ENCODE assay signal across 1 cellular context in the genomic region with DNA sequence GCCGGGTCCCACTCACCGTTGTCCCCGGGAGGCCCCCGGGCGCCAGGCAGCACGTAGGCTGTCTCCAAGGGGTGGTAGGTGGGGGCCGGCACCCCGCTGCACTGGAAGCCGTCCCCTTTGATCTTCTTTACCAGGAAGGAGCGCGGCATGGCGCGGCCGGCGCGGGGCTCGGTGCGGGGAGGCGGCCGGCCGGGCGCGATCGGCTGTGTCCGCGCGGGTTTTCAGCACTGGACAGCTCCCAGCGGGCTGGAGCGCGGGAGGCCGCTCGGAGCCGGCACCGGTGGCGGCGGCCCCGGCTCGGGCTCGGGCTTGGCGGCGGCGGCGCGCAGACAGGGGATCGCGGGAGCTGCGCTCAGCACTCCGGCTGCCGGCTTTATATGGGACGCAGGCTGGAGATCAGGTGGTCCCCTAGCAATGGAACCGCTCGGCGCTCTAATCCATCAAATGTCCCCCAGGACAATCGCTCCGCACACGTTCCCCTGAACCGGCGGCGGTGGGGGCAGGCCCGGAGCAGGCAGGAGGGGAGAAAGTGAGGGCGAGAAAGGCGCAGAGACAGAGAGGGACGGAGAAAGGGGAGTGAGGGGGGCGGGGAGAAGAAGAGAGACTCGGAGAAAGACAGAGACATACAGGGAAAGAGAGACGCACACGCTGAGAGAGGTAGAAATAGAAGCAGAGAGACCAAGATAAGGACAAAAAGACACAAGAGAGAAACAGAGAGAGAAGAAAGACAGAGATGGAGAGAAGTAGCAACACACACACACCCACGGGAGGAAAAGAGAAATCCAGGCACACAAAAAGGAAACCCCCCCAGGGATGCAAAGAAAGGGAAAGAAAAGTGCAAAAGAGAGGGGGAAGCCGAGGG.
TF ChIP-seq lines count a peak whose summit lies in the region.

A gene (minus strand): TSS at position 350 of the 862 bp plus-strand sequence. CDS start 201 bp downstream, at position 149.

TF ChIP-seq in HepG2, 621 proteins besides CTCF, POLR2A, EP300 and RAD21 (continued from another document and continues in another):
- TF ChIP-seq, protein P1, sequence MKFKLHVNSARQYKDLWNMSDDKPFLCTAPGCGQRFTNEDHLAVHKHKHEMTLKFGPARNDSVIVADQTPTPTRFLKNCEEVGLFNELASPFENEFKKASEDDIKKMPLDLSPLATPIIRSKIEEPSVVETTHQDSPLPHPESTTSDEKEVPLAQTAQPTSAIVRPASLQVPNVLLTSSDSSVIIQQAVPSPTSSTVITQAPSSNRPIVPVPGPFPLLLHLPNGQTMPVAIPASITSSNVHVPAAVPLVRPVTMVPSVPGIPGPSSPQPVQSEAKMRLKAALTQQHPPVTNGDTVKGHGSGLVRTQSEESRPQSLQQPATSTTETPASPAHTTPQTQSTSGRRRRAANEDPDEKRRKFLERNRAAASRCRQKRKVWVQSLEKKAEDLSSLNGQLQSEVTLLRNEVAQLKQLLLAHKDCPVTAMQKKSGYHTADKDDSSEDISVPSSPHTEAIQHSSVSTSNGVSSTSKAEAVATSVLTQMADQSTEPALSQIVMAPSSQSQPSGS (CRISPR knock-in tag; IDR thresholded peaks at IDR 0.05) = peak; percentile 74; the same call in 1 of the 2 replicates
- TF ChIP-seq ZC3H13 (CRISPR knock-in tag; IDR thresholded peaks at IDR 0.05) = peak; percentile 81
- peak; percentile 99; the same call in 1 of the 2 replicates for TF ChIP-seq ZNF558 (CRISPR knock-in tag; IDR thresholded peaks at IDR 0.05; ENCODE audit: borderline replicate concordance)
- TF ChIP-seq MXD4 (CRISPR knock-in tag; IDR thresholded peaks at IDR 0.05) = peak; percentile 95; the same call in 1 of the 2 replicates
- TF ChIP-seq MBD4 (IDR thresholded peaks at IDR 0.05; ENCODE audit: borderline replicate concordance, low read length) = no peak
- TF ChIP-seq, protein P2, sequence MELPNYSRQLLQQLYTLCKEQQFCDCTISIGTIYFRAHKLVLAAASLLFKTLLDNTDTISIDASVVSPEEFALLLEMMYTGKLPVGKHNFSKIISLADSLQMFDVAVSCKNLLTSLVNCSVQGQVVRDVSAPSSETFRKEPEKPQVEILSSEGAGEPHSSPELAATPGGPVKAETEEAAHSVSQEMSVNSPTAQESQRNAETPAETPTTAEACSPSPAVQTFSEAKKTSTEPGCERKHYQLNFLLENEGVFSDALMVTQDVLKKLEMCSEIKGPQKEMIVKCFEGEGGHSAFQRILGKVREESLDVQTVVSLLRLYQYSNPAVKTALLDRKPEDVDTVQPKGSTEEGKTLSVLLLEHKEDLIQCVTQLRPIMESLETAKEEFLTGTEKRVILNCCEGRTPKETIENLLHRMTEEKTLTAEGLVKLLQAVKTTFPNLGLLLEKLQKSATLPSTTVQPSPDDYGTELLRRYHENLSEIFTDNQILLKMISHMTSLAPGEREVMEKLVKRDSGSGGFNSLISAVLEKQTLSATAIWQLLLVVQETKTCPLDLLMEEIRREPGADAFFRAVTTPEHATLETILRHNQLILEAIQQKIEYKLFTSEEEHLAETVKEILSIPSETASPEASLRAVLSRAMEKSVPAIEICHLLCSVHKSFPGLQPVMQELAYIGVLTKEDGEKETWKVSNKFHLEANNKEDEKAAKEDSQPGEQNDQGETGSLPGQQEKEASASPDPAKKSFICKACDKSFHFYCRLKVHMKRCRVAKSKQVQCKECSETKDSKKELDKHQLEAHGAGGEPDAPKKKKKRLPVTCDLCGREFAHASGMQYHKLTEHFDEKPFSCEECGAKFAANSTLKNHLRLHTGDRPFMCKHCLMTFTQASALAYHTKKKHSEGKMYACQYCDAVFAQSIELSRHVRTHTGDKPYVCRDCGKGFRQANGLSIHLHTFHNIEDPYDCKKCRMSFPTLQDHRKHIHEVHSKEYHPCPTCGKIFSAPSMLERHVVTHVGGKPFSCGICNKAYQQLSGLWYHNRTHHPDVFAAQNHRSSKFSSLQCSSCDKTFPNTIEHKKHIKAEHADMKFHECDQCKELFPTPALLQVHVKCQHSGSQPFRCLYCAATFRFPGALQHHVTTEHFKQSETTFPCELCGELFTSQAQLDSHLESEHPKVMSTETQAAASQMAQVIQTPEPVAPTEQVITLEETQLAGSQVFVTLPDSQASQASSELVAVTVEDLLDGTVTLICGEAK (IDR thresholded peaks at IDR 0.05) = no peak
- TF ChIP-seq, protein P2 (CRISPR knock-in tag; IDR thresholded peaks at IDR 0.05) = peak; percentile 64
- no peak for TF ChIP-seq ZNF569 (CRISPR knock-in tag; IDR thresholded peaks at IDR 0.05; ENCODE audit: borderline replicate concordance)
- peak; percentile 99 for TF ChIP-seq ERF (CRISPR knock-in tag; IDR thresholded peaks at IDR 0.05)
- TF ChIP-seq POLR2AphosphoS5 (IDR thresholded peaks at IDR 0.05; ENCODE audit: low read depth, low read length) = no peak
- TF ChIP-seq, protein P3, sequence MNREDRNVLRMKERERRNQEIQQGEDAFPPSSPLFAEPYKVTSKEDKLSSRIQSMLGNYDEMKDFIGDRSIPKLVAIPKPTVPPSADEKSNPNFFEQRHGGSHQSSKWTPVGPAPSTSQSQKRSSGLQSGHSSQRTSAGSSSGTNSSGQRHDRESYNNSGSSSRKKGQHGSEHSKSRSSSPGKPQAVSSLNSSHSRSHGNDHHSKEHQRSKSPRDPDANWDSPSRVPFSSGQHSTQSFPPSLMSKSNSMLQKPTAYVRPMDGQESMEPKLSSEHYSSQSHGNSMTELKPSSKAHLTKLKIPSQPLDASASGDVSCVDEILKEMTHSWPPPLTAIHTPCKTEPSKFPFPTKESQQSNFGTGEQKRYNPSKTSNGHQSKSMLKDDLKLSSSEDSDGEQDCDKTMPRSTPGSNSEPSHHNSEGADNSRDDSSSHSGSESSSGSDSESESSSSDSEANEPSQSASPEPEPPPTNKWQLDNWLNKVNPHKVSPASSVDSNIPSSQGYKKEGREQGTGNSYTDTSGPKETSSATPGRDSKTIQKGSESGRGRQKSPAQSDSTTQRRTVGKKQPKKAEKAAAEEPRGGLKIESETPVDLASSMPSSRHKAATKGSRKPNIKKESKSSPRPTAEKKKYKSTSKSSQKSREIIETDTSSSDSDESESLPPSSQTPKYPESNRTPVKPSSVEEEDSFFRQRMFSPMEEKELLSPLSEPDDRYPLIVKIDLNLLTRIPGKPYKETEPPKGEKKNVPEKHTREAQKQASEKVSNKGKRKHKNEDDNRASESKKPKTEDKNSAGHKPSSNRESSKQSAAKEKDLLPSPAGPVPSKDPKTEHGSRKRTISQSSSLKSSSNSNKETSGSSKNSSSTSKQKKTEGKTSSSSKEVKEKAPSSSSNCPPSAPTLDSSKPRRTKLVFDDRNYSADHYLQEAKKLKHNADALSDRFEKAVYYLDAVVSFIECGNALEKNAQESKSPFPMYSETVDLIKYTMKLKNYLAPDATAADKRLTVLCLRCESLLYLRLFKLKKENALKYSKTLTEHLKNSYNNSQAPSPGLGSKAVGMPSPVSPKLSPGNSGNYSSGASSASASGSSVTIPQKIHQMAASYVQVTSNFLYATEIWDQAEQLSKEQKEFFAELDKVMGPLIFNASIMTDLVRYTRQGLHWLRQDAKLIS (CRISPR knock-in tag; IDR thresholded peaks at IDR 0.05) = no peak
- peak; percentile 71 for TF ChIP-seq TBX2 (CRISPR knock-in tag; IDR thresholded peaks at IDR 0.05; ENCODE audit: borderline replicate concordance)
- peak; percentile 85; the same call in 1 of the 2 replicates for TF ChIP-seq ZNF549 (CRISPR knock-in tag; IDR thresholded peaks at IDR 0.05)
- peak; percentile 37; the same call in 1 of the 2 replicates for TF ChIP-seq ZBTB7A (CRISPR knock-in tag; IDR thresholded peaks at IDR 0.05)
- TF ChIP-seq, protein P4, sequence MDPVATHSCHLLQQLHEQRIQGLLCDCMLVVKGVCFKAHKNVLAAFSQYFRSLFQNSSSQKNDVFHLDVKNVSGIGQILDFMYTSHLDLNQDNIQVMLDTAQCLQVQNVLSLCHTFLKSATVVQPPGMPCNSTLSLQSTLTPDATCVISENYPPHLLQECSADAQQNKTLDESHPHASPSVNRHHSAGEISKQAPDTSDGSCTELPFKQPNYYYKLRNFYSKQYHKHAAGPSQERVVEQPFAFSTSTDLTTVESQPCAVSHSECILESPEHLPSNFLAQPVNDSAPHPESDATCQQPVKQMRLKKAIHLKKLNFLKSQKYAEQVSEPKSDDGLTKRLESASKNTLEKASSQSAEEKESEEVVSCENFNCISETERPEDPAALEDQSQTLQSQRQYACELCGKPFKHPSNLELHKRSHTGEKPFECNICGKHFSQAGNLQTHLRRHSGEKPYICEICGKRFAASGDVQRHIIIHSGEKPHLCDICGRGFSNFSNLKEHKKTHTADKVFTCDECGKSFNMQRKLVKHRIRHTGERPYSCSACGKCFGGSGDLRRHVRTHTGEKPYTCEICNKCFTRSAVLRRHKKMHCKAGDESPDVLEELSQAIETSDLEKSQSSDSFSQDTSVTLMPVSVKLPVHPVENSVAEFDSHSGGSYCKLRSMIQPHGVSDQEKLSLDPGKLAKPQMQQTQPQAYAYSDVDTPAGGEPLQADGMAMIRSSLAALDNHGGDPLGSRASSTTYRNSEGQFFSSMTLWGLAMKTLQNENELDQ (CRISPR knock-in tag; IDR thresholded peaks at IDR 0.05; ENCODE audit: borderline replicate concordance) = peak; percentile 93; the same call in 1 of the 2 replicates
- TF ChIP-seq ZBTB7B (CRISPR knock-in tag; IDR thresholded peaks at IDR 0.05) = 0 out of 2 replicates have a peak, but pooled peaks have one; percentile 35
- no peak for TF ChIP-seq ELF4 (CRISPR knock-in tag; IDR thresholded peaks at IDR 0.05; ENCODE audit: borderline replicate concordance)
- no peak for TF ChIP-seq SRF (IDR thresholded peaks at IDR 0.05; ENCODE audit: low read depth, low read length)
- TF ChIP-seq ZMYM3 (CRISPR knock-in tag; IDR thresholded peaks at IDR 0.05) = no peak
- TF ChIP-seq, protein P5, sequence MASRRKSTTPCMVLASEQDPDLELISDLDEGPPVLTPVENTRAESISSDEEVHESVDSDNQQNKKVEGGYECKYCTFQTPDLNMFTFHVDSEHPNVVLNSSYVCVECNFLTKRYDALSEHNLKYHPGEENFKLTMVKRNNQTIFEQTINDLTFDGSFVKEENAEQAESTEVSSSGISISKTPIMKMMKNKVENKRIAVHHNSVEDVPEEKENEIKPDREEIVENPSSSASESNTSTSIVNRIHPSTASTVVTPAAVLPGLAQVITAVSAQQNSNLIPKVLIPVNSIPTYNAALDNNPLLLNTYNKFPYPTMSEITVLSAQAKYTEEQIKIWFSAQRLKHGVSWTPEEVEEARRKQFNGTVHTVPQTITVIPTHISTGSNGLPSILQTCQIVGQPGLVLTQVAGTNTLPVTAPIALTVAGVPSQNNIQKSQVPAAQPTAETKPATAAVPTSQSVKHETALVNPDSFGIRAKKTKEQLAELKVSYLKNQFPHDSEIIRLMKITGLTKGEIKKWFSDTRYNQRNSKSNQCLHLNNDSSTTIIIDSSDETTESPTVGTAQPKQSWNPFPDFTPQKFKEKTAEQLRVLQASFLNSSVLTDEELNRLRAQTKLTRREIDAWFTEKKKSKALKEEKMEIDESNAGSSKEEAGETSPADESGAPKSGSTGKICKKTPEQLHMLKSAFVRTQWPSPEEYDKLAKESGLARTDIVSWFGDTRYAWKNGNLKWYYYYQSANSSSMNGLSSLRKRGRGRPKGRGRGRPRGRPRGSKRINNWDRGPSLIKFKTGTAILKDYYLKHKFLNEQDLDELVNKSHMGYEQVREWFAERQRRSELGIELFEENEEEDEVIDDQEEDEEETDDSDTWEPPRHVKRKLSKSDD (CRISPR knock-in tag; IDR thresholded peaks at IDR 0.05; ENCODE audit: low read depth) = peak; percentile 95
- TF ChIP-seq ZNF557 (CRISPR knock-in tag; IDR thresholded peaks at IDR 0.05) = peak; percentile 87; the same call in 1 of the 2 replicates
- TF ChIP-seq ZNF670 (CRISPR knock-in tag; IDR thresholded peaks at IDR 0.05; ENCODE audit: borderline replicate concordance) = peak; percentile 63
- peak; percentile 96; the same call in 1 of the 2 replicates for TF ChIP-seq ZFP82 (CRISPR knock-in tag; IDR thresholded peaks at IDR 0.05; ENCODE audit: borderline replicate concordance)
- peak; percentile 100 for TF ChIP-seq TMF1 (CRISPR knock-in tag; IDR thresholded peaks at IDR 0.05; ENCODE audit: low read depth)
- TF ChIP-seq SMARCC2 (IDR thresholded peaks at IDR 0.05) = peak; percentile 78; the same call in 1 of the 2 replicates
- TF ChIP-seq KDM6A (CRISPR knock-in tag; IDR thresholded peaks at IDR 0.05; ENCODE audit: low read depth) = no peak
- no peak for TF ChIP-seq RFX1 (IDR thresholded peaks at IDR 0.05)
- TF ChIP-seq ZNF430 (CRISPR knock-in tag; IDR thresholded peaks at IDR 0.05) = peak; percentile 84
- TF ChIP-seq SRSF9 (IDR thresholded peaks at IDR 0.05; ENCODE audit: borderline replicate concordance, insufficient read depth, low read depth, low read length, poor library complexity, severe bottlenecking) = no peak
- TF ChIP-seq GFI1 (CRISPR knock-in tag; IDR thresholded peaks at IDR 0.05; ENCODE audit: borderline replicate concordance) = peak; percentile 41; the same call in 1 of the 2 replicates
- 0 out of 2 replicates have a peak, but pooled peaks have one; percentile 48 for TF ChIP-seq JUN (CRISPR knock-in tag; IDR thresholded peaks at IDR 0.05)
- peak; percentile 99 for TF ChIP-seq ZSCAN31 (CRISPR knock-in tag; IDR thresholded peaks at IDR 0.05; ENCODE audit: low read depth)
- TF ChIP-seq ELF1 (CRISPR knock-in tag; IDR thresholded peaks at IDR 0.05) = no peak
- TF ChIP-seq NCOA5 (CRISPR knock-in tag; IDR thresholded peaks at IDR 0.05) = no peak
- TF ChIP-seq ZNF839 (CRISPR knock-in tag; IDR thresholded peaks at IDR 0.05; ENCODE audit: borderline replicate concordance) = no peak
